In genomic region chr13:30142502-30143211, GRCh38 we compare ENCODE assay signal across 8 cellular contexts.
DNase-seq lines count a peak whose midpoint lies in the region; ATAC-seq and TF ChIP-seq lines count a peak whose summit lies in the region.

No MANE protein-coding gene starts in this region.

- peaks cover 47% of the 10 kb centered on the region for H3K4me1 Mint-ChIP-seq in activated CD8-positive, alpha-beta T cell treated with anti-CD3 and anti-CD28 coated beads, Interleukin-2, amount 10 ng/mL, durations not matched to agents 7 days and 5 days (ENCODE audit: low read depth)

- peak overlapping the region; percentile 14 for H3K27ac Mint-ChIP-seq in activated CD8-positive, alpha-beta T cell treated with anti-CD3 and anti-CD28 coated beads, Interleukin-2, amount 10 ng/mL, durations not matched to agents 7 days and 5 days

- peak in 3 of 4 donors; percentile 45 to 51 (median 49) for ATAC-seq in heart left ventricle
- no peak for ATAC-seq in activated CD8-positive, alpha-beta T cell treated with anti-CD3 and anti-CD28 coated beads, Interleukin-2, amount 10 ng/mL, durations not matched to agents 7 days and 5 days
- ATAC-seq in right cardiac atrium, result peak; percentile 62 to 64
- no peak for ATAC-seq in GM19328 (IDR thresholded peaks at IDR 0.05; ENCODE audit: unreplicated experiment)
- ATAC-seq in GM21360 (IDR thresholded peaks at IDR 0.05; ENCODE audit: unreplicated experiment), result no peak

- intact Hi-C loops in heart left ventricle (cut with DNase I), result no loop called here
- intact Hi-C loops in cardiac septum (cut with DNase I), result no loop called here
- intact Hi-C loops in right cardiac atrium (cut with DNase I), result no loop called here

- peaks cover 9% of the 10 kb centered on the region for H3K36me3 Mint-ChIP-seq in activated CD8-positive, alpha-beta T cell treated with anti-CD3 and anti-CD28 coated beads, Interleukin-2, amount 10 ng/mL, durations not matched to agents 7 days and 5 days (ENCODE audit: low read depth)

- H3K9me3 Mint-ChIP-seq in activated CD8-positive, alpha-beta T cell treated with anti-CD3 and anti-CD28 coated beads, Interleukin-2, amount 10 ng/mL, durations not matched to agents 7 days and 5 days (ENCODE audit: insufficient read depth), result no peaks in the 10 kb centered on the region

- H3K4me1 ChIP-seq in heart left ventricle (peaks cover 0 to 28% (median 6%) of the 10 kb centered on the region in 12 donors), right cardiac atrium (ENCODE audit: control insufficient read depth, insufficient read depth, low read length) (no peaks in the 10 kb centered on the region)

- TF ChIP-seq CTCF in heart left ventricle (IDR thresholded peaks at IDR 0.05), result no peak

- DNase-seq in heart left ventricle (no peak), cardiac septum (ENCODE audit: low spot score) (no peak), right cardiac atrium (peak in 2 of 3 donors; percentile 53 to 62), superior temporal gyrus (ENCODE audit: extremely low spot score) (no peak)
- DNase-seq in activated CD8-positive, alpha-beta T cell treated with anti-CD3 and anti-CD28 coated beads, Interleukin-2, amount 10 ng/mL, durations not matched to agents 7 days and 5 days, result no peak
- DNase-seq in stimulated activated CD4-positive, alpha-beta T cell treated with anti-CD3 and anti-CD28 coated beads, Interleukin-2, amount 100 ng/mL, for 24 hours, result peak; percentile 25 to 35

- 42 to 54% (median 46%) methylated on average over 13 of the region's 13 CpGs for WGBS in heart left ventricle, 4 donors
- WGBS in right cardiac atrium, result 32% methylated on average over 13 of the region's 13 CpGs

- no peak for TF ChIP-seq POLR2A in heart left ventricle (IDR thresholded peaks at IDR 0.05)

- H3K27ac ChIP-seq in heart left ventricle, result peak overlapping the region in 1 of 12 donors; percentile 74
- no peak overlapping the region for H3K27ac ChIP-seq in right cardiac atrium (ENCODE audit: low read length)

- no peak overlapping the region for H3K4me3 Mint-ChIP-seq in activated CD8-positive, alpha-beta T cell treated with anti-CD3 and anti-CD28 coated beads, Interleukin-2, amount 10 ng/mL, durations not matched to agents 7 days and 5 days

- CTCF ChIA-PET in activated CD8-positive, alpha-beta T cell treated with anti-CD3 and anti-CD28 coated beads, Interleukin-2, amount 10 ng/mL, durations not matched to agents 7 days and 5 days (lab: Charles Lee), result interaction anchor here (0.8 to 10.3 kb wide), 7 partner anchors 10 to 320 kb away, joined by 3 to 171 read pairs (median 3); no protein-coding TSS in a partner anchor

- no peak overlapping the region for H3K4me3 ChIP-seq in heart left ventricle
- H3K4me3 ChIP-seq in right cardiac atrium (ENCODE audit: low read length), result no peak overlapping the region

- H3K27me3 Mint-ChIP-seq in activated CD8-positive, alpha-beta T cell treated with anti-CD3 and anti-CD28 coated beads, Interleukin-2, amount 10 ng/mL, durations not matched to agents 7 days and 5 days (ENCODE audit: low read depth), result peaks cover 10% of the 10 kb centered on the region

- H3K27me3 ChIP-seq in heart left ventricle, result no peaks in the 10 kb centered on the region
- no peaks in the 10 kb centered on the region for H3K27me3 ChIP-seq in right cardiac atrium (ENCODE audit: control insufficient read depth, insufficient read depth)

- POLR2A ChIA-PET in activated CD8-positive, alpha-beta T cell treated with anti-CD3 and anti-CD28 coated beads, Interleukin-2, amount 10 ng/mL, durations not matched to agents 7 days and 5 days (lab: Charles Lee), result interaction anchor here (0.6 kb wide), 1 partner anchor 218 kb away, joined by 3 read pairs; no protein-coding TSS in a partner anchor

- H3K36me3 ChIP-seq in heart left ventricle, result no peaks in the 10 kb centered on the region

- H3K9me3 ChIP-seq in heart left ventricle (peaks cover 0 to 7% (median 0%) of the 10 kb centered on the region in 12 donors), right cardiac atrium (ENCODE audit: control insufficient read depth, low read length) (no peaks in the 10 kb centered on the region)

Comparison
In these comparisons a context has a peak if more than half of its experiments do, and no peak if none do; other contexts are left out.
1. DNase-seq: peak in right cardiac atrium (2 of 3) and stimulated activated CD4-positive, alpha-beta T cell treated with anti-CD3 and anti-CD28 coated beads, Interleukin-2, amount 100 ng/mL, for 24 hours (2 of 2); none in heart left ventricle (0 of 5), cardiac septum (single experiment), activated CD8-positive, alpha-beta T cell treated with anti-CD3 and anti-CD28 coated beads, Interleukin-2, amount 10 ng/mL, durations not matched to agents 7 days and 5 days (single experiment) and superior temporal gyrus (single experiment).
2. ATAC-seq: peak in heart left ventricle (3 of 4) and right cardiac atrium (2 of 2); none in activated CD8-positive, alpha-beta T cell treated with anti-CD3 and anti-CD28 coated beads, Interleukin-2, amount 10 ng/mL, durations not matched to agents 7 days and 5 days (single experiment), GM19328 (single experiment) and GM21360 (single experiment).